Comparison of ENCODE assay signal across 8 cellular contexts in genomic region chr1:67766117-67766978, GRCh38.
DNase-seq lines count a peak whose midpoint lies in the region; ATAC-seq and TF ChIP-seq lines count a peak whose summit lies in the region.

No MANE protein-coding gene starts in this region.

- no peaks in the 10 kb centered on the region for H3K9me3 Mint-ChIP-seq in CD4-positive, alpha-beta memory T cell
- H3K9me3 Mint-ChIP-seq in WTC11 (no peaks in the 10 kb centered on the region), mesothelial cell of epicardium (no peaks in the 10 kb centered on the region)
- no peaks in the 10 kb centered on the region for H3K9me3 Mint-ChIP-seq in stimulated activated naive CD8-positive, alpha-beta T cell treated with anti-CD3 and anti-CD28 coated beads, Interleukin-15, Interleukin-2, amounts not matched to agents 100 ng/mL and 50 ng/mL, for 24 hours

- peaks cover 4 to 5% (median 4%) of the 10 kb centered on the region in 4 donors for H3K4me1 Mint-ChIP-seq in CD4-positive, alpha-beta memory T cell
- H3K4me1 Mint-ChIP-seq in WTC11 = peaks cover 13% of the 10 kb centered on the region
- H3K4me1 Mint-ChIP-seq in mesothelial cell of epicardium = peaks cover 13% of the 10 kb centered on the region
- H3K4me1 Mint-ChIP-seq in stimulated activated naive CD8-positive, alpha-beta T cell treated with anti-CD3 and anti-CD28 coated beads, Interleukin-15, Interleukin-2, amounts not matched to agents 100 ng/mL and 50 ng/mL, for 24 hours (ENCODE audit: low read depth) = peaks cover 45% of the 10 kb centered on the region

- H3K4me3 ChIP-seq in CD4-positive, alpha-beta memory T cell (ENCODE audit: low read length in 2 of 2) = no peak overlapping the region
- peak overlapping the region; percentile 28 for H3K4me3 ChIP-seq in endocrine pancreas (ENCODE audit: control insufficient read depth, insufficient read depth, low read length)

- peak overlapping the region; percentile 22 for H3K9ac ChIP-seq in endocrine pancreas (ENCODE audit: control insufficient read depth, insufficient read depth, low read length)

- no peak overlapping the region for H3K27ac Mint-ChIP-seq in CD4-positive, alpha-beta memory T cell
- H3K27ac Mint-ChIP-seq in WTC11 = peak overlapping the region; percentile 28; the same call in 1 of the 2 replicates
- H3K27ac Mint-ChIP-seq in mesothelial cell of epicardium = peak overlapping the region; percentile 81
- peak overlapping the region; percentile 46 for H3K27ac Mint-ChIP-seq in stimulated activated naive CD8-positive, alpha-beta T cell treated with anti-CD3 and anti-CD28 coated beads, Interleukin-15, Interleukin-2, amounts not matched to agents 100 ng/mL and 50 ng/mL, for 24 hours

- intact Hi-C loops in CD4-positive, alpha-beta memory T cell (cut with micrococcal nuclease) = no loop called here

- no peaks in the 10 kb centered on the region for H3K36me3 ChIP-seq in CD4-positive, alpha-beta memory T cell (ENCODE audit: insufficient read depth, low read length)
- no peaks in the 10 kb centered on the region for H3K36me3 ChIP-seq in endocrine pancreas (ENCODE audit: control insufficient read depth, insufficient read depth, low read length)

- ATAC-seq in GM21360 (IDR thresholded peaks at IDR 0.05; ENCODE audit: unreplicated experiment) (peak; percentile 45), WTC11 (peak; percentile 64)

- H3K4me3 Mint-ChIP-seq in CD4-positive, alpha-beta memory T cell = peak overlapping the region; percentile 58 to 78 (median 66)
- H3K4me3 Mint-ChIP-seq in WTC11 (peak overlapping the region; percentile 54), mesothelial cell of epicardium (peak overlapping the region; percentile 22)
- peak overlapping the region; percentile 31 for H3K4me3 Mint-ChIP-seq in stimulated activated naive CD8-positive, alpha-beta T cell treated with anti-CD3 and anti-CD28 coated beads, Interleukin-15, Interleukin-2, amounts not matched to agents 100 ng/mL and 50 ng/mL, for 24 hours

- no peaks in the 10 kb centered on the region for H3K9me3 ChIP-seq in CD4-positive, alpha-beta memory T cell (ENCODE audit: control insufficient read depth in 1 of 2, low read length in 2 of 2)
- no peaks in the 10 kb centered on the region for H3K9me3 ChIP-seq in endocrine pancreas (ENCODE audit: control insufficient read depth, low read length)

- CTCF ChIA-PET in CD4-positive, alpha-beta memory T cell (lab: Charles Lee; ENCODE audit: partially characterized antibody) = interaction anchor here (0.6 to 7.0 kb wide), 31 partner anchors 9 to 471 kb away, joined by 3 to 62 read pairs (median 4); partner anchors contain the start of gene GADD45A
- CTCF ChIA-PET in WTC11 (lab: Charles Lee) = interaction anchor here (0.5 to 4.7 kb wide), 75 partner anchors 8 to 1412 kb away, joined by 3 to 40 read pairs (median 4); partner anchors contain the start of genes DIRAS3, GADD45A and GNG12

- H3K4me1 ChIP-seq in CD4-positive, alpha-beta memory T cell (ENCODE audit: insufficient read depth, low read length) = peaks cover 3% of the 10 kb centered on the region
- H3K4me1 ChIP-seq in endocrine pancreas (ENCODE audit: control insufficient read depth, insufficient read depth, low read length) = peaks cover 6% of the 10 kb centered on the region

- peaks cover 6% of the 10 kb centered on the region for H3K27me3 ChIP-seq in CD4-positive, alpha-beta memory T cell (ENCODE audit: insufficient read depth, low read length)
- H3K27me3 ChIP-seq in endocrine pancreas (ENCODE audit: control insufficient read depth, insufficient read depth, low read length) = no peaks in the 10 kb centered on the region

- no peak overlapping the region for H3K27ac ChIP-seq in CD4-positive, alpha-beta memory T cell (ENCODE audit: low read depth, low read length)

- TF ChIP-seq CTCF in WTC11 (IDR thresholded peaks at IDR 0.05) (peak; percentile 75), mesothelial cell of epicardium (IDR thresholded peaks at IDR 0.05; ENCODE audit: unreplicated experiment) (peak; percentile 92)

- no peaks in the 10 kb centered on the region for H3K36me3 Mint-ChIP-seq in CD4-positive, alpha-beta memory T cell
- H3K36me3 Mint-ChIP-seq in WTC11 (no peaks in the 10 kb centered on the region), mesothelial cell of epicardium (no peaks in the 10 kb centered on the region)
- H3K36me3 Mint-ChIP-seq in stimulated activated naive CD8-positive, alpha-beta T cell treated with anti-CD3 and anti-CD28 coated beads, Interleukin-15, Interleukin-2, amounts not matched to agents 100 ng/mL and 50 ng/mL, for 24 hours (ENCODE audit: low read depth) = no peaks in the 10 kb centered on the region

- POLR2A ChIA-PET in CD4-positive, alpha-beta memory T cell (lab: Charles Lee; ENCODE audit: partially characterized antibody) = no interaction called here
- POLR2A ChIA-PET in WTC11 (lab: Charles Lee) = interaction anchor here (0.6 to 1.8 kb wide), 2 partner anchors 46 to 81 kb away, joined by 4 to 6 read pairs; partner anchors contain the start of gene GADD45A

- peaks cover 22 to 35% of the 10 kb centered on the region in 2 donors for H3K27me3 Mint-ChIP-seq in CD4-positive, alpha-beta memory T cell
- H3K27me3 Mint-ChIP-seq in WTC11 (ENCODE audit: low read depth) = no peaks in the 10 kb centered on the region
- no peaks in the 10 kb centered on the region for H3K27me3 Mint-ChIP-seq in mesothelial cell of epicardium (ENCODE audit: low read depth)
- H3K27me3 Mint-ChIP-seq in stimulated activated naive CD8-positive, alpha-beta T cell treated with anti-CD3 and anti-CD28 coated beads, Interleukin-15, Interleukin-2, amounts not matched to agents 100 ng/mL and 50 ng/mL, for 24 hours = peaks cover 39% of the 10 kb centered on the region

- peak in 4 of 5 donors; percentile 22 to 40 (median 32) for DNase-seq in CD4-positive, alpha-beta memory T cell
- DNase-seq in NCI-H146 treated with DMSO at 0.1 percent for 48 hours (lab: John Stamatoyannopoulos, UW; ENCODE audit: unreplicated experiment) = peak; percentile 83
- peak; percentile 36 for DNase-seq in WTC11 (ENCODE audit: low spot score)
- peak in 1 of 2 experiments; percentile 66 for DNase-seq in mesothelial cell of epicardium (ENCODE audit: low spot score in 2 of 2, unreplicated experiment in 2 of 2)
- DNase-seq in ureter (ENCODE audit: low spot score) = no peak

TF ChIP-seq in WTC11, 78 proteins besides CTCF, POLR2A, EP300 and RAD21:
- TF ChIP-seq, protein P1, sequence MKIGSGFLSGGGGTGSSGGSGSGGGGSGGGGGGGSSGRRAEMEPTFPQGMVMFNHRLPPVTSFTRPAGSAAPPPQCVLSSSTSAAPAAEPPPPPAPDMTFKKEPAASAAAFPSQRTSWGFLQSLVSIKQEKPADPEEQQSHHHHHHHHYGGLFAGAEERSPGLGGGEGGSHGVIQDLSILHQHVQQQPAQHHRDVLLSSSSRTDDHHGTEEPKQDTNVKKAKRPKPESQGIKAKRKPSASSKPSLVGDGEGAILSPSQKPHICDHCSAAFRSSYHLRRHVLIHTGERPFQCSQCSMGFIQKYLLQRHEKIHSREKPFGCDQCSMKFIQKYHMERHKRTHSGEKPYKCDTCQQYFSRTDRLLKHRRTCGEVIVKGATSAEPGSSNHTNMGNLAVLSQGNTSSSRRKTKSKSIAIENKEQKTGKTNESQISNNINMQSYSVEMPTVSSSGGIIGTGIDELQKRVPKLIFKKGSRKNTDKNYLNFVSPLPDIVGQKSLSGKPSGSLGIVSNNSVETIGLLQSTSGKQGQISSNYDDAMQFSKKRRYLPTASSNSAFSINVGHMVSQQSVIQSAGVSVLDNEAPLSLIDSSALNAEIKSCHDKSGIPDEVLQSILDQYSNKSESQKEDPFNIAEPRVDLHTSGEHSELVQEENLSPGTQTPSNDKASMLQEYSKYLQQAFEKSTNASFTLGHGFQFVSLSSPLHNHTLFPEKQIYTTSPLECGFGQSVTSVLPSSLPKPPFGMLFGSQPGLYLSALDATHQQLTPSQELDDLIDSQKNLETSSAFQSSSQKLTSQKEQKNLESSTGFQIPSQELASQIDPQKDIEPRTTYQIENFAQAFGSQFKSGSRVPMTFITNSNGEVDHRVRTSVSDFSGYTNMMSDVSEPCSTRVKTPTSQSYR (CRISPR knock-in tag; IDR thresholded peaks at IDR 0.05) = no peak
- TF ChIP-seq ZNF423 (CRISPR knock-in tag; IDR thresholded peaks at IDR 0.05) = peak; percentile 65

Comparison
In these comparisons a context has a peak if more than half of its experiments do, and no peak if none do; other contexts are left out.
1. H3K27ac Mint-ChIP-seq: peak in WTC11 (single experiment), mesothelial cell of epicardium (single experiment) and stimulated activated naive CD8-positive, alpha-beta T cell treated with anti-CD3 and anti-CD28 coated beads, Interleukin-15, Interleukin-2, amounts not matched to agents 100 ng/mL and 50 ng/mL, for 24 hours (single experiment); none in CD4-positive, alpha-beta memory T cell (0 of 7).
2. Peak in every context shown above with its lines, with median percentiles within 50 percentile points of each other: H3K4me3 Mint-ChIP-seq.